ENCODE assay signal across 8 cellular contexts in the genomic region with DNA sequence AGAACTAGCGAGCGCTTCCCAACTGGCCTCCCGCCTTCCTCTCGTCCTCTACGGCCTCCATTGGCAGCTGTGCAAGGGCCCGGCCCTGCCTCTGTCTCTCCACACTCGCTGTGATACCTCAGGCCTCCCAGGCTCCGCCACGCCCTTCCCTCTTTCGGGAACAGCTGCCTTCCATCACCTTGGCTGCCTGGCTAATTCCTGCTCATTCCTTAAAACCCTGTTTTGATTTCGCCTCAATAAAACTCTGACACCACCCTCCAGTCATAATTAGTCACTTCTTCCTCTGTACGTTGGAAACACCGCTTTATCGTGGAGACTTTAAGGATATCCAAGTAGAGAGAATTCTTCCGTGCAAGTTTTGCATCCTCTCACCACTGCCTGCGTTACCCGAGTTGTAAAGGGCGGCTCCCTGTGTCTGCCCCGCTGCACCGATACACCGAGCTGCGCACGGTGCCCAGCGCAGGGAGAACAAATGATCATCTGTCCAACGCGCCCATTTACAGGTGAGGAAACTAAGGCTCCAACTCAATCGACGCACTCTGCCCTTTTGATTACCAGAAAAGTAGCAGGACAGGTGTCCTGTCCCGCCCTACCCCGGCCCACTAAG.
DNase-seq lines count a peak whose midpoint lies in the region; ATAC-seq and TF ChIP-seq lines count a peak whose summit lies in the region.

No MANE protein-coding gene starts in this region.

- DNase-seq in heart right ventricle (no peak), left ventricle myocardium superior (no peak), NCI-H69 (lab: John Stamatoyannopoulos, UW) (peak; percentile 88), dermis blood vessel endothelial cell (peak; percentile 64), osteoblast (ENCODE audit: insufficient read length, low spot score, missing footprints) (peak; percentile 96), mucosa of gallbladder (ENCODE audit: low spot score) (no peak), hippocampal formation (lab: John Stamatoyannopoulos, UW) (no peak)
- DNase-seq in activated CD4-positive, CD25-positive, alpha-beta regulatory T cell (lab: John Stamatoyannopoulos, UW) = no peak

- peaks cover 5 to 47% (median 14%) of the 10 kb centered on the region in 9 donors for H3K4me1 ChIP-seq in heart right ventricle
- H3K4me1 ChIP-seq in osteoblast (ENCODE audit: insufficient read depth, low read length) = peaks cover 36% of the 10 kb centered on the region

- peaks cover 6% of the 10 kb centered on the region for H3K79me2 ChIP-seq in osteoblast (ENCODE audit: insufficient read depth, low read length)

- ATAC-seq in heart right ventricle = no peak
- ATAC-seq in left ventricle myocardium superior = no peak

- 30 to 33% methylated on average over 30 of the region's 30 CpGs for WGBS in heart right ventricle, 2 donors

- H3K27ac ChIP-seq in heart right ventricle (peak overlapping the region in 1 of 10 donors; percentile 14), osteoblast (ENCODE audit: low read depth, low read length) (peak overlapping the region; percentile 61)

- H3K27me3 ChIP-seq in heart right ventricle (peaks cover 0 to 30% (median 17%) of the 10 kb centered on the region in 7 donors), osteoblast (ENCODE audit: insufficient read depth, low read length) (no peaks in the 10 kb centered on the region)

- H3K4me2 ChIP-seq in osteoblast (ENCODE audit: insufficient read depth, low read length) = peak overlapping the region; percentile 81

- intact Hi-C loops in heart right ventricle (cut with DNase I) = no loop called here
- intact Hi-C loops in left ventricle myocardium superior (cut with micrococcal nuclease) = no loop called here

- peak overlapping the region; percentile 59 for H2AFZ ChIP-seq in osteoblast (ENCODE audit: low read length)

- H4K20me1 ChIP-seq in osteoblast (ENCODE audit: insufficient read depth, low read length) = no peaks in the 10 kb centered on the region

- TF ChIP-seq CTCF in heart right ventricle (IDR thresholded peaks at IDR 0.05) = no peak
- TF ChIP-seq CTCF in osteoblast (IDR thresholded peaks at IDR 0.05; ENCODE audit: extremely low read depth, low read depth, low read length) = no peak

- no peaks in the 10 kb centered on the region for H3K9me3 ChIP-seq in heart right ventricle
- no peaks in the 10 kb centered on the region for H3K9me3 ChIP-seq in osteoblast (ENCODE audit: low read depth, low read length)

- peak overlapping the region in 8 of 10 donors; percentile 24 to 65 (median 54) for H3K4me3 ChIP-seq in heart right ventricle
- peak overlapping the region; percentile 68 for H3K4me3 ChIP-seq in osteoblast (ENCODE audit: insufficient read depth, low read length)

- H3K36me3 ChIP-seq in heart right ventricle (no peaks in the 10 kb centered on the region), osteoblast (ENCODE audit: insufficient read depth, low read length) (no peaks in the 10 kb centered on the region)

Comparison
In these comparisons a context has a peak if more than half of its experiments do, and no peak if none do; other contexts are left out.
1. DNase-seq: peak in NCI-H69 (single experiment), dermis blood vessel endothelial cell (single experiment) and osteoblast (single experiment); none in heart right ventricle (0 of 2), left ventricle myocardium superior (single experiment), mucosa of gallbladder (single experiment), hippocampal formation (0 of 2) and activated CD4-positive, CD25-positive, alpha-beta regulatory T cell (0 of 4).